Comparison of ENCODE assay signal across 2 cellular contexts in the genomic region with DNA sequence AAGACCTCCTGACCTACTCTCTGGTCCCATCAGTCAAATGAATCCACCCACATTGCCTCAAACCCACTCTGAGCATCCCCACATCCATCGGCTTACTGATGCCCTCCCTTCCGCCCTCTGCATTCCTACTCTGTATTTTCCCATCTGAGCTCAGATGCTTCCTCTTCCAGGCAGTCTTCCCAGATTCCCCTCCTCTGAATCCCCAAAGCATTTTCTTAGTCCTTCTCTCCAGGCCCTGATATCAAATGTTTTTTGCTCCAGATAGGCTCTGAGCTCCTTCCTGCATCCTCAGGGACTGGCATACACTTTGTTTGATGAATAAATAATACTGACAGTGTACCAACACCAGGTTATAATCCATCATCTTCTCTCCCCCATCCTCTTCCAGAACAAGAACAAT.
TF ChIP-seq lines count a peak whose summit lies in the region.

No MANE protein-coding gene starts in this region.

TF ChIP-seq in IMR-90, 13 proteins besides CTCF, POLR2A, EP300 and RAD21:
- TF ChIP-seq FOS (IDR thresholded peaks at IDR 0.05; ENCODE audit: low read depth, low read length), result no peak
- no peak for TF ChIP-seq BHLHE40 (IDR thresholded peaks at IDR 0.05; ENCODE audit: low read depth, low read length)
- no peak for TF ChIP-seq MAFK (IDR thresholded peaks at IDR 0.05; ENCODE audit: low read depth, low read length)
- TF ChIP-seq, protein P1, sequence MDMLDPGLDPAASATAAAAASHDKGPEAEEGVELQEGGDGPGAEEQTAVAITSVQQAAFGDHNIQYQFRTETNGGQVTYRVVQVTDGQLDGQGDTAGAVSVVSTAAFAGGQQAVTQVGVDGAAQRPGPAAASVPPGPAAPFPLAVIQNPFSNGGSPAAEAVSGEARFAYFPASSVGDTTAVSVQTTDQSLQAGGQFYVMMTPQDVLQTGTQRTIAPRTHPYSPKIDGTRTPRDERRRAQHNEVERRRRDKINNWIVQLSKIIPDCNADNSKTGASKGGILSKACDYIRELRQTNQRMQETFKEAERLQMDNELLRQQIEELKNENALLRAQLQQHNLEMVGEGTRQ (IDR thresholded peaks at IDR 0.05; ENCODE audit: low read depth, low read length), result no peak
- no peak for TF ChIP-seq RFX5 (IDR thresholded peaks at IDR 0.05; ENCODE audit: low read depth, low read length)
- TF ChIP-seq MXI1 (IDR thresholded peaks at IDR 0.05; ENCODE audit: borderline replicate concordance, low read depth, low read length), result no peak
- no peak for TF ChIP-seq MAZ (IDR thresholded peaks at IDR 0.05; ENCODE audit: borderline replicate concordance, low read depth, low read length)
- TF ChIP-seq RCOR1 (IDR thresholded peaks at IDR 0.05; ENCODE audit: insufficient replicate concordance, low read length), result no peak
- TF ChIP-seq, protein P2, sequence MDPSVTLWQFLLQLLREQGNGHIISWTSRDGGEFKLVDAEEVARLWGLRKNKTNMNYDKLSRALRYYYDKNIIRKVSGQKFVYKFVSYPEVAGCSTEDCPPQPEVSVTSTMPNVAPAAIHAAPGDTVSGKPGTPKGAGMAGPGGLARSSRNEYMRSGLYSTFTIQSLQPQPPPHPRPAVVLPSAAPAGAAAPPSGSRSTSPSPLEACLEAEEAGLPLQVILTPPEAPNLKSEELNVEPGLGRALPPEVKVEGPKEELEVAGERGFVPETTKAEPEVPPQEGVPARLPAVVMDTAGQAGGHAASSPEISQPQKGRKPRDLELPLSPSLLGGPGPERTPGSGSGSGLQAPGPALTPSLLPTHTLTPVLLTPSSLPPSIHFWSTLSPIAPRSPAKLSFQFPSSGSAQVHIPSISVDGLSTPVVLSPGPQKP (IDR thresholded peaks at IDR 0.05; ENCODE audit: borderline replicate concordance, low read depth, low read length), result no peak
- no peak for TF ChIP-seq CHD1 (IDR thresholded peaks at IDR 0.05; ENCODE audit: low read depth, low read length)
- no peak for TF ChIP-seq NFE2L2 (IDR thresholded peaks at IDR 0.05; ENCODE audit: low read depth, low read length)
- no peak for TF ChIP-seq SMC3 (IDR thresholded peaks at IDR 0.05; ENCODE audit: low read depth, low read length)
- TF ChIP-seq CEBPB (IDR thresholded peaks at IDR 0.05; ENCODE audit: low read depth, low read length), result no peak

TF ChIP-seq in K562, 482 proteins besides CTCF, POLR2A, EP300 and RAD21:
- TF ChIP-seq ZFP36 (IDR thresholded peaks at IDR 0.05; ENCODE audit: low read depth, low read length, partially characterized antibody), result peak; percentile 99
- no peak for TF ChIP-seq SNIP1 (IDR thresholded peaks at IDR 0.05; ENCODE audit: low read depth)
- TF ChIP-seq SMARCA5 (IDR thresholded peaks at IDR 0.05), result peak; percentile 64; the same call in 1 of the 2 replicates
- no peak for TF ChIP-seq POLR2H (tag; IDR thresholded peaks at IDR 0.05; ENCODE audit: low read depth)
- TF ChIP-seq KDM1A (IDR thresholded peaks at IDR 0.05), result peak; percentile 42 to 45; a peak in 3 of 4 replicates
- TF ChIP-seq RBBP5 (IDR thresholded peaks at IDR 0.05; ENCODE audit: borderline replicate concordance, insufficient read depth, low read length, poor library complexity, severe bottlenecking), result no peak
- TF ChIP-seq, protein P3, sequence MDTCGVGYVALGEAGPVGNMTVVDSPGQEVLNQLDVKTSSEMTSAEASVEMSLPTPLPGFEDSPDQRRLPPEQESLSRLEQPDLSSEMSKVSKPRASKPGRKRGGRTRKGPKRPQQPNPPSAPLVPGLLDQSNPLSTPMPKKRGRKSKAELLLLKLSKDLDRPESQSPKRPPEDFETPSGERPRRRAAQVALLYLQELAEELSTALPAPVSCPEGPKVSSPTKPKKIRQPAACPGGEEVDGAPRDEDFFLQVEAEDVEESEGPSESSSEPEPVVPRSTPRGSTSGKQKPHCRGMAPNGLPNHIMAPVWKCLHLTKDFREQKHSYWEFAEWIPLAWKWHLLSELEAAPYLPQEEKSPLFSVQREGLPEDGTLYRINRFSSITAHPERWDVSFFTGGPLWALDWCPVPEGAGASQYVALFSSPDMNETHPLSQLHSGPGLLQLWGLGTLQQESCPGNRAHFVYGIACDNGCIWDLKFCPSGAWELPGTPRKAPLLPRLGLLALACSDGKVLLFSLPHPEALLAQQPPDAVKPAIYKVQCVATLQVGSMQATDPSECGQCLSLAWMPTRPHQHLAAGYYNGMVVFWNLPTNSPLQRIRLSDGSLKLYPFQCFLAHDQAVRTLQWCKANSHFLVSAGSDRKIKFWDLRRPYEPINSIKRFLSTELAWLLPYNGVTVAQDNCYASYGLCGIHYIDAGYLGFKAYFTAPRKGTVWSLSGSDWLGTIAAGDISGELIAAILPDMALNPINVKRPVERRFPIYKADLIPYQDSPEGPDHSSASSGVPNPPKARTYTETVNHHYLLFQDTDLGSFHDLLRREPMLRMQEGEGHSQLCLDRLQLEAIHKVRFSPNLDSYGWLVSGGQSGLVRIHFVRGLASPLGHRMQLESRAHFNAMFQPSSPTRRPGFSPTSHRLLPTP (IDR thresholded peaks at IDR 0.05; ENCODE audit: borderline replicate concordance, extremely low read depth, insufficient read length), result peak; percentile 38
- no peak for TF ChIP-seq ZC3H4 (CRISPR knock-in tag; IDR thresholded peaks at IDR 0.05; ENCODE audit: borderline replicate concordance)
- TF ChIP-seq ZNF436 (CRISPR knock-in tag; IDR thresholded peaks at IDR 0.05), result 0 out of 2 replicates have a peak, but pooled peaks have one; percentile 46
- no peak for TF ChIP-seq OTX1 (CRISPR knock-in tag; IDR thresholded peaks at IDR 0.05)
- peak; percentile 61 for TF ChIP-seq RBM25 (IDR thresholded peaks at IDR 0.05; ENCODE audit: low read depth, low read length, severe bottlenecking)
- no peak for TF ChIP-seq U2AF1 (optimal IDR thresholded peaks at IDR 0.05; ENCODE audit: low read depth, low read length)
